ENCODE assay signal across 8 cellular contexts in genomic region chr19:29771708-29772415, GRCh38. TPM values are rescaled to one million over a fixed set of nuclear protein-coding genes. Genes with fewer than 3 reads are reported as not detected.
DNase-seq lines count a peak whose midpoint lies in the region; ATAC-seq and TF ChIP-seq lines count a peak whose summit lies in the region.

No MANE protein-coding gene starts in this region.

- H3K36me3 Mint-ChIP-seq in activated naive CD8-positive, alpha-beta T cell treated with anti-CD3 and anti-CD28 coated beads, Interleukin-2, amount 10 ng/mL, durations not matched to agents 7 days and 5 days: no peaks in the 10 kb centered on the region

- DNase-seq in Right ventricle myocardium inferior (ENCODE audit: missing footprints): peak; percentile 45
- DNase-seq in cardiac septum (ENCODE audit: low spot score): no peak
- peak; percentile 93 for DNase-seq in NCI-H2227 (lab: John Stamatoyannopoulos, UW; ENCODE audit: unreplicated experiment)
- DNase-seq in activated naive CD8-positive, alpha-beta T cell treated with anti-CD3 and anti-CD28 coated beads, Interleukin-2, amount 10 ng/mL, durations not matched to agents 7 days and 5 days: peak; percentile 39
- peak; percentile 28 for DNase-seq in left ventricle myocardium inferior
- DNase-seq in gastrocnemius medialis: no peak

- H3K27me3 Mint-ChIP-seq in activated naive CD8-positive, alpha-beta T cell treated with anti-CD3 and anti-CD28 coated beads, Interleukin-2, amount 10 ng/mL, durations not matched to agents 7 days and 5 days: no peaks in the 10 kb centered on the region

- TF ChIP-seq CTCF in left ventricle myocardium inferior (IDR thresholded peaks at IDR 0.05; ENCODE audit: borderline replicate concordance) (peak; percentile 82), gastrocnemius medialis (IDR thresholded peaks at IDR 0.05 in 4 of 5, conservative IDR thresholded peaks at IDR 0.05 in 1 of 5) (peak; percentile 23 to 67 (median 44))

- no peaks in the 10 kb centered on the region for H3K9me3 Mint-ChIP-seq in activated naive CD8-positive, alpha-beta T cell treated with anti-CD3 and anti-CD28 coated beads, Interleukin-2, amount 10 ng/mL, durations not matched to agents 7 days and 5 days

- ATAC-seq in Right ventricle myocardium inferior (peak; percentile 56), gastrocnemius medialis (peak in 1 of 2 donors; percentile 36), GM18858 (IDR thresholded peaks at IDR 0.05; ENCODE audit: unreplicated experiment) (no peak), GM21737 (IDR thresholded peaks at IDR 0.05; ENCODE audit: unreplicated experiment) (no peak)
- ATAC-seq in activated naive CD8-positive, alpha-beta T cell treated with anti-CD3 and anti-CD28 coated beads, Interleukin-2, amount 10 ng/mL, durations not matched to agents 7 days and 5 days (ENCODE audit: low read depth): peak; percentile 46

- H3K27me3 ChIP-seq in left ventricle myocardium inferior (ENCODE audit: low read depth): peaks cover 8% of the 10 kb centered on the region
- H3K27me3 ChIP-seq in gastrocnemius medialis: no peaks in the 10 kb centered on the region

- H3K4me3 ChIP-seq in left ventricle myocardium inferior: no peak overlapping the region
- H3K4me3 ChIP-seq in gastrocnemius medialis: no peak overlapping the region

- H3K27ac Mint-ChIP-seq in activated naive CD8-positive, alpha-beta T cell treated with anti-CD3 and anti-CD28 coated beads, Interleukin-2, amount 10 ng/mL, durations not matched to agents 7 days and 5 days: no peak overlapping the region

- intact Hi-C loops in Right ventricle myocardium inferior (cut with DNase I): loop anchor here (1.0 kb wide), 1 partner anchor 101 kb away; no protein-coding TSS in a partner anchor
- intact Hi-C loops in cardiac septum (cut with DNase I): loop anchor here (5.0 kb wide), 1 partner anchor 100 kb away; no protein-coding TSS in a partner anchor
- intact Hi-C loops in left ventricle myocardium inferior (cut with micrococcal nuclease): loop anchor here (5.0 kb wide), 1 partner anchor 100 kb away; no protein-coding TSS in a partner anchor
- intact Hi-C loops in gastrocnemius medialis (cut with DNase I; ENCODE audit: low total_unique reads): loop anchor here (1.0 kb wide), 1 partner anchor 101 kb away; no protein-coding TSS in a partner anchor

- H3K9me3 ChIP-seq in left ventricle myocardium inferior (replicated peaks) (no peaks in the 10 kb centered on the region), gastrocnemius medialis (no peaks in the 10 kb centered on the region)

- peaks cover 5% of the 10 kb centered on the region for H3K4me1 Mint-ChIP-seq in activated naive CD8-positive, alpha-beta T cell treated with anti-CD3 and anti-CD28 coated beads, Interleukin-2, amount 10 ng/mL, durations not matched to agents 7 days and 5 days

- H3K4me1 ChIP-seq in left ventricle myocardium inferior: peaks cover 3% of the 10 kb centered on the region
- H3K4me1 ChIP-seq in gastrocnemius medialis: no peaks in the 10 kb centered on the region

- no peaks in the 10 kb centered on the region for H3K36me3 ChIP-seq in left ventricle myocardium inferior
- no peaks in the 10 kb centered on the region for H3K36me3 ChIP-seq in gastrocnemius medialis

- POLR2A ChIA-PET in activated naive CD8-positive, alpha-beta T cell treated with anti-CD3 and anti-CD28 coated beads, Interleukin-2, amount 10 ng/mL, durations not matched to agents 7 days and 5 days (lab: Charles Lee): no interaction called here

- no peak overlapping the region for H3K4me3 Mint-ChIP-seq in activated naive CD8-positive, alpha-beta T cell treated with anti-CD3 and anti-CD28 coated beads, Interleukin-2, amount 10 ng/mL, durations not matched to agents 7 days and 5 days

- in situ Hi-C loops in gastrocnemius medialis (cut with MboI; ENCODE audit: low sequenced_read_pairs in 4 of 4): loop anchor here in 3 of 4 donors (5.0 to 25.0 kb wide), 4 partner anchors 90 to 890 kb away; no protein-coding TSS in a partner anchor

- no peak overlapping the region for H3K27ac ChIP-seq in left ventricle myocardium inferior (replicated peaks)
- H3K27ac ChIP-seq in gastrocnemius medialis: no peak overlapping the region

- no peak for TF ChIP-seq POLR2A in gastrocnemius medialis (IDR thresholded peaks at IDR 0.05)

RNA-seq across cellular contexts. Expression of gene CCNE1, which starts 39.9 kb away (rescaled TPM):
- total RNA-seq in Right ventricle myocardium inferior (3.1 TPM), cardiac septum (1.9 TPM), left ventricle myocardium inferior (3.1 TPM), gastrocnemius medialis (1 to 10 TPM; 2.9 to 7.3 (median 4.5) TPM)
- 10 to 100 TPM; 20.3 to 23.5 TPM for total RNA-seq in activated naive CD8-positive, alpha-beta T cell treated with anti-CD3 and anti-CD28 coated beads, Interleukin-2, amount 10 ng/mL, durations not matched to agents 7 days and 5 days

RNA-seq across cellular contexts. Expression of gene C19orf12, which starts 56.8 kb away (rescaled TPM):
- total RNA-seq in Right ventricle myocardium inferior (64.2 TPM), cardiac septum (38.0 TPM), left ventricle myocardium inferior (48.6 TPM), gastrocnemius medialis (100 to 1,000 TPM in 1 of 4 donors, 10 to 100 TPM in 3; 54.4 to 142 (median 69.8) TPM)
- 10 to 100 TPM; 31.8 to 38.2 TPM for total RNA-seq in activated naive CD8-positive, alpha-beta T cell treated with anti-CD3 and anti-CD28 coated beads, Interleukin-2, amount 10 ng/mL, durations not matched to agents 7 days and 5 days

Comparison
In these comparisons a context has a peak if more than half of its experiments do, and no peak if none do; other contexts are left out.
1. DNase-seq: peak in Right ventricle myocardium inferior (single experiment), NCI-H2227 (single experiment), activated naive CD8-positive, alpha-beta T cell treated with anti-CD3 and anti-CD28 coated beads, Interleukin-2, amount 10 ng/mL, durations not matched to agents 7 days and 5 days (single experiment) and left ventricle myocardium inferior (single experiment); none in cardiac septum (single experiment) and gastrocnemius medialis (0 of 2).
2. ATAC-seq: peak in Right ventricle myocardium inferior (single experiment) and activated naive CD8-positive, alpha-beta T cell treated with anti-CD3 and anti-CD28 coated beads, Interleukin-2, amount 10 ng/mL, durations not matched to agents 7 days and 5 days (single experiment); none in GM18858 (single experiment) and GM21737 (single experiment).